ENCODE assay signal across 8 cellular contexts in genomic region chr5:114362977-114363721, GRCh38. TPM values are rescaled to one million over a fixed set of nuclear protein-coding genes. Genes with fewer than 3 reads are reported as not detected.
DNase-seq lines count a peak whose midpoint lies in the region; ATAC-seq and TF ChIP-seq lines count a peak whose summit lies in the region.

No MANE protein-coding gene starts in this region.

- H3K4me3 ChIP-seq in esophagus muscularis mucosa, result peak overlapping the region; percentile 69 to 77 (median 74)

- peaks cover 11 to 40% (median 38%) of the 10 kb centered on the region in 4 donors for H3K4me1 ChIP-seq in esophagus muscularis mucosa

- intact Hi-C loops in esophagus muscularis mucosa (cut with DNase I), result loop anchor here (5.0 kb wide), 1 partner anchor 94 kb away; no protein-coding TSS in a partner anchor

- 1% methylated on average over 18 of the region's 61 CpGs for WGBS in esophagus muscularis mucosa

- peaks cover 0 to 32% (median 3%) of the 10 kb centered on the region in 4 donors for H3K27me3 ChIP-seq in esophagus muscularis mucosa

- peak; percentile 39 for DNase-seq in ELF-1 (ENCODE audit: low read depth, low spot score)
- peak; percentile 26 for DNase-seq in MV-4-11 (lab: John Stamatoyannopoulos, UW)
- DNase-seq in esophagus muscularis mucosa (ENCODE audit: extremely low spot score), result no peak
- peak; percentile 7 for DNase-seq in occipital lobe (lab: John Stamatoyannopoulos, UW)
- no peak for DNase-seq in NCI-H2029 treated with DMSO at 0.1 percent for 48 hours (lab: John Stamatoyannopoulos, UW)
- no peak for DNase-seq in GM10266 (ENCODE audit: extremely low spot score)
- no peak for DNase-seq in stimulated activated CD4-positive, alpha-beta T cell treated with anti-CD3 and anti-CD28 coated beads, Interleukin-2, amount 100 ng/mL, for 48 hours

- TF ChIP-seq POLR2A in esophagus muscularis mucosa (IDR thresholded peaks at IDR 0.05; ENCODE audit: low read depth), result no peak

- no peak for TF ChIP-seq EP300 in esophagus muscularis mucosa (IDR thresholded peaks at IDR 0.05)

- no peaks in the 10 kb centered on the region for H3K36me3 ChIP-seq in esophagus muscularis mucosa

- peak overlapping the region in 3 of 4 donors; percentile 69 to 80 (median 74) for H3K27ac ChIP-seq in esophagus muscularis mucosa (replicated peaks in 1 of 4)

- H3K9me3 ChIP-seq in esophagus muscularis mucosa, result no peaks in the 10 kb centered on the region

- no peak for TF ChIP-seq CTCF in esophagus muscularis mucosa (IDR thresholded peaks at IDR 0.05)
- TF ChIP-seq CTCF in GM10266 (IDR thresholded peaks at IDR 0.05; ENCODE audit: control insufficient read depth, insufficient read depth, low read depth, missing control alignments), result no peak

- no peak for ATAC-seq in GM19463 (IDR thresholded peaks at IDR 0.05; ENCODE audit: unreplicated experiment)

RNA-seq across cellular contexts. Expression of gene KCNN2, which starts 1.3 kb away (rescaled TPM):
- total RNA-seq in esophagus muscularis mucosa (10 to 100 TPM in 1 of 4 donors, 1 to 10 TPM in 3; 6.5 to 10.2 (median 8.6) TPM), occipital lobe (34.6 TPM)

Comparison
In these comparisons a context has a peak if more than half of its experiments do, and no peak if none do; other contexts are left out.
1. DNase-seq: peak in ELF-1 (single experiment), MV-4-11 (single experiment) and occipital lobe (single experiment); none in esophagus muscularis mucosa (single experiment), NCI-H2029 treated with DMSO at 0.1 percent for 48 hours (single experiment), GM10266 (single experiment) and stimulated activated CD4-positive, alpha-beta T cell treated with anti-CD3 and anti-CD28 coated beads, Interleukin-2, amount 100 ng/mL, for 48 hours (0 of 2).